Comparison of ENCODE assay signal across 18 cellular contexts in the genomic region with DNA sequence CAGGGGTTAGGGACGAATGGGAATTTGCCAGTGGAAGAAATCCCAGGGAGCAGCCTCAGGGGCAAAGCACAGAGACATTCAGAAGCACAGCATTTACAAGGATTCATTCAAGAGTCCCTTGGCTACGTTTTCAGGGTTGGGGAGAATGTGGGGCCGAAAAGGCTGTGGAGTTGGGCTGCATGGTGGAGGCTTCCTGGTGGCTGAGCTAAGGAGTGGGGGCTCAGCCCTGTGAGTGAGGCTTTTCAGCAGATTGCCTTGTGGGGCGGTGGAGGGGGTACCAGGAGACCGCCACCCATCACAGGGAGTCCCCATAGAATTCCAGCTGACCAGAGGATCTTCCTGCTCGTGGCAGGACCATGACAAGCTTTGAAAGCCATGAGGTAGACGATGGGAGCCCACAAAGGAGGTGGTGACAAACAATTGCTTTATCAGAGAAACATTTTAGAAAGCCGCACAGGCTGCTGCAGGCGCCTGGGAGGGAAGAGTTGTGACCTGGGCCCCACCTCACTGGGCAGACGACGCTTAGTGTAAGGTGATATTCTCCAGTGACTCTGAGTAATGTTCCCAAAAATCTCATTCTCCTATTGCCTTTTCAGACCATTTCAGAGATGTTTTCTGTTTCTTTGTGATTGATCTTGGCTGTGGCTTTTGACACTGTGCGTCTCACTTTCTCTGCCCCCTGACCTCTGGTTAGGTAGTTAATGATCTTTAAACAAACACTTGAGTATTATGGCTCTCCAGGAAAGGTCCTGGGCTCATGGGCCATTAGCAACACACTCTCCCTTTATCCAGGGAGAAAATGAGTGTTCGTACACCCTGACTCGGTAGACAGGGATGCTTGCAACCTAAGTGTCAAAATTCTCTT.
DNase-seq lines count a peak whose midpoint lies in the region; ATAC-seq and TF ChIP-seq lines count a peak whose summit lies in the region.
"Had no signal": no experiment of that assay in that cellular context is flagged by ENCODE, and none has a peak within 500 bp of the region (broad histone marks: within the 10 kb centered on the region; RNA-seq: fewer than 3 reads in every experiment).

No MANE protein-coding gene starts in this region.

- H3K9me3 ChIP-seq in T-helper 17 cell (ENCODE audit: control insufficient read depth, low read length, poor library complexity, severe bottlenecking): no peaks in the 10 kb centered on the region
- H3K9me3 ChIP-seq: BLaER1, upper lobe of left lung had no signal

- H3K4me3 Mint-ChIP-seq in WTC11: no peak overlapping the region
- no peak overlapping the region for H3K4me3 Mint-ChIP-seq in activated CD4-positive, alpha-beta T cell treated with anti-CD3 and anti-CD28 coated beads, Interleukin-2, amount 10 ng/mL, durations not matched to agents 24 days and 14 days
- no peak overlapping the region for H3K4me3 Mint-ChIP-seq in T-helper 17 cell
- H3K4me3 Mint-ChIP-seq: activated CD8-positive, alpha-beta T cell treated with anti-CD3 and anti-CD28 coated beads, Interleukin-2, amount 10 ng/mL, durations not matched to agents 7 days and 5 days; H9; T-cell had no signal

- no peaks in the 10 kb centered on the region for H3K36me3 Mint-ChIP-seq in WTC11
- H3K36me3 Mint-ChIP-seq in activated CD4-positive, alpha-beta T cell treated with anti-CD3 and anti-CD28 coated beads, Interleukin-2, amount 10 ng/mL, durations not matched to agents 24 days and 14 days (ENCODE audit: low read depth): no peaks in the 10 kb centered on the region
- H3K36me3 Mint-ChIP-seq in T-helper 17 cell (ENCODE audit: low read depth): peaks cover 8% of the 10 kb centered on the region

- POLR2A ChIA-PET in WTC11 (lab: Charles Lee): no interaction called here

- DNase-seq in DMS79 treated with DMSO at 0.1 percent for 48 hours (lab: John Stamatoyannopoulos, UW) (peak; percentile 22), DMS79 (lab: John Stamatoyannopoulos, UW) (no peak), NCI-H1417 (lab: John Stamatoyannopoulos, UW) (peak in 2 of 3 experiments; percentile 42 to 82), WTC11 (ENCODE audit: low spot score) (no peak), renal cortical epithelial cell (ENCODE audit: low read depth) (peak; percentile 23), T-helper 17 cell (no peak), cerebellum (ENCODE audit: low spot score) (no peak)
- DNase-seq in activated CD4-positive, alpha-beta T cell treated with anti-CD3 and anti-CD28 coated beads, Interleukin-2, amount 10 ng/mL, durations not matched to agents 24 days and 14 days: no peak
- DNase-seq: activated CD8-positive, alpha-beta T cell treated with anti-CD3 and anti-CD28 coated beads, Interleukin-2, amount 10 ng/mL, durations not matched to agents 7 days and 5 days; brain microvascular endothelial cell; H9; stimulated activated CD4-positive, alpha-beta T cell treated with anti-CD3 and anti-CD28 coated beads, Interleukin-15, amount 100 ng/mL, for 24 hours; stimulated activated naive CD4-positive, alpha-beta T cell treated with Interleukin-2 at 50 U/mL for 16 hours; T-cell; upper lobe of left lung had no signal

- intact Hi-C loops in activated CD4-positive, alpha-beta T cell treated with anti-CD3 and anti-CD28 coated beads, Interleukin-2, amount 10 ng/mL, durations not matched to agents 24 days and 14 days (cut with micrococcal nuclease): no loop called here

- CTCF ChIA-PET in WTC11 (lab: Charles Lee): no interaction called here

- H3K9me3 Mint-ChIP-seq in WTC11: no peaks in the 10 kb centered on the region
- H3K9me3 Mint-ChIP-seq in activated CD4-positive, alpha-beta T cell treated with anti-CD3 and anti-CD28 coated beads, Interleukin-2, amount 10 ng/mL, durations not matched to agents 24 days and 14 days: no peaks in the 10 kb centered on the region
- H3K9me3 Mint-ChIP-seq: H9, T-cell had no signal

- TF ChIP-seq CTCF in WTC11 (IDR thresholded peaks at IDR 0.05): no peak

- H3K4me1 Mint-ChIP-seq in WTC11 (peaks cover 23% of the 10 kb centered on the region), T-helper 17 cell (peaks cover 19% of the 10 kb centered on the region)
- no peaks in the 10 kb centered on the region for H3K4me1 Mint-ChIP-seq in activated CD4-positive, alpha-beta T cell treated with anti-CD3 and anti-CD28 coated beads, Interleukin-2, amount 10 ng/mL, durations not matched to agents 24 days and 14 days

- H3K27ac Mint-ChIP-seq in WTC11 (peak overlapping the region; percentile 76; the same call in 1 of the 2 replicates), T-helper 17 cell (no peak overlapping the region)
- H3K27ac Mint-ChIP-seq in activated CD4-positive, alpha-beta T cell treated with anti-CD3 and anti-CD28 coated beads, Interleukin-2, amount 10 ng/mL, durations not matched to agents 24 days and 14 days: no peak overlapping the region
- H3K27ac Mint-ChIP-seq: activated CD8-positive, alpha-beta T cell treated with anti-CD3 and anti-CD28 coated beads, Interleukin-2, amount 10 ng/mL, durations not matched to agents 7 days and 5 days; T-cell had no signal

- ATAC-seq in WTC11 (no peak), T-helper 17 cell (no peak)
- ATAC-seq: activated CD8-positive, alpha-beta T cell treated with anti-CD3 and anti-CD28 coated beads, Interleukin-2, amount 10 ng/mL, durations not matched to agents 7 days and 5 days; esophagus mucosa; Right ventricle myocardium inferior; T-cell had no signal

- no peaks in the 10 kb centered on the region for H3K27me3 Mint-ChIP-seq in WTC11 (ENCODE audit: low read depth)
- no peaks in the 10 kb centered on the region for H3K27me3 Mint-ChIP-seq in activated CD4-positive, alpha-beta T cell treated with anti-CD3 and anti-CD28 coated beads, Interleukin-2, amount 10 ng/mL, durations not matched to agents 24 days and 14 days
- H3K27me3 Mint-ChIP-seq in T-helper 17 cell: no peaks in the 10 kb centered on the region
- H3K27me3 Mint-ChIP-seq: T-cell had no signal

TF ChIP-seq in WTC11, 78 proteins besides CTCF, POLR2A, EP300 and RAD21:
- TF ChIP-seq SOX15 (CRISPR knock-in tag; IDR thresholded peaks at IDR 0.05) (no peak), ESRRA (CRISPR knock-in tag; IDR thresholded peaks at IDR 0.05; ENCODE audit: borderline replicate concordance) (no peak), NFATC4 (CRISPR knock-in tag; IDR thresholded peaks at IDR 0.05) (no peak), OVOL2 (CRISPR knock-in tag; IDR thresholded peaks at IDR 0.05; ENCODE audit: borderline replicate concordance) (no peak), ELF4 (CRISPR knock-in tag; IDR thresholded peaks at IDR 0.05; ENCODE audit: low read depth) (no peak), RELA (CRISPR knock-in tag; IDR thresholded peaks at IDR 0.05; ENCODE audit: borderline replicate concordance) (no peak), JUN (CRISPR knock-in tag; IDR thresholded peaks at IDR 0.05) (no peak), ZBTB21 (CRISPR knock-in tag; IDR thresholded peaks at IDR 0.05; ENCODE audit: borderline replicate concordance) (no peak), GRHL2 (CRISPR knock-in tag; IDR thresholded peaks at IDR 0.05; ENCODE audit: insufficient replicate concordance, severe bottlenecking) (no peak)
- TF ChIP-seq, protein P1, sequence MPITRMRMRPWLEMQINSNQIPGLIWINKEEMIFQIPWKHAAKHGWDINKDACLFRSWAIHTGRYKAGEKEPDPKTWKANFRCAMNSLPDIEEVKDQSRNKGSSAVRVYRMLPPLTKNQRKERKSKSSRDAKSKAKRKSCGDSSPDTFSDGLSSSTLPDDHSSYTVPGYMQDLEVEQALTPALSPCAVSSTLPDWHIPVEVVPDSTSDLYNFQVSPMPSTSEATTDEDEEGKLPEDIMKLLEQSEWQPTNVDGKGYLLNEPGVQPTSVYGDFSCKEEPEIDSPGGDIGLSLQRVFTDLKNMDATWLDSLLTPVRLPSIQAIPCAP (CRISPR knock-in tag; IDR thresholded peaks at IDR 0.05): no peak
TF ChIP-seq in WTC11: peak in this region for 0.

Comparison
In these comparisons a context has a peak if more than half of its experiments do, and no peak if none do; other contexts are left out.
1. DNase-seq: peak in DMS79 treated with DMSO at 0.1 percent for 48 hours (single experiment), NCI-H1417 (2 of 3) and renal cortical epithelial cell (single experiment); none in DMS79 (single experiment), WTC11 (single experiment), activated CD4-positive, alpha-beta T cell treated with anti-CD3 and anti-CD28 coated beads, Interleukin-2, amount 10 ng/mL, durations not matched to agents 24 days and 14 days (single experiment), T-helper 17 cell (0 of 3) and cerebellum (single experiment).